33 cellular contexts compared by ENCODE assay signal in the genomic region with DNA sequence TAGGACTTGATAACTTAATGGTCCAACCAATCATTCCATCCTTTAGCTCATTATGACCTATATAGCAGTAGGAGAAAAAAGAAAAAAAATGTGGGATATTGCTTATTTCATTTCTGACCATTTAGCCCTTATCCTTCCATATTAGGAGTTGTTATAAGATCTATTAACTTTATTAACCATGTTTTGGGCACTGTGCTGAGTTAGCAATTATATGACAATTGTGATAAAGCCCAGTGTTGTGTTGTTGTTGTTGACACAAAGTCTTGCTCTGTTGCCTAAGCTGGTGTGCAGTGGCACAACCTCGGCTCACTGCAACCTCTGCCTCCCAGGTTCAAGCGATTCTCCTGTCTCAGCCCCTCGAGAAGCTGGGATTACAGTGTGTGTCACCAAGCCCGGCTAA.
"Had no signal": no experiment of that assay in that cellular context is flagged by ENCODE, and none has a peak within 500 bp of the region (broad histone marks: within the 10 kb centered on the region; RNA-seq: fewer than 3 reads in every experiment).

No MANE protein-coding gene starts in this region.

- ATAC-seq: activated naive CD4-positive, alpha-beta T cell treated with anti-CD3 and anti-CD28 coated beads, Interleukin-2, amount 50 U/mL, for 72 hours; activated naive CD8-positive, alpha-beta T cell treated with anti-CD3 and anti-CD28 coated beads, Interleukin-2, amount 50 U/mL, for 24 hours; activated T-cell treated with anti-CD3 and anti-CD28 coated beads, Interleukin-2, amount 50 U/mL, for 4 hours; activated T-cell treated with anti-CD3 and anti-CD28 coated beads, Interleukin-2, amount 50 U/mL, for 72 hours; activated T-helper 17 cell treated with anti-CD3 and anti-CD28 coated beads, Interleukin-2, amount 50 U/mL, for 72 hours; body of pancreas had no signal

- FAIRE-seq: astrocyte, bronchial epithelial cell had no signal

- H3K36me3 ChIP-seq: adrenal gland, ascending aorta, brain microvascular endothelial cell, breast epithelium, cardiac muscle cell had no signal

- H3K9me3 ChIP-seq: adrenal gland, ascending aorta, body of pancreas, breast epithelium had no signal

- H3K27ac ChIP-seq: adrenal gland, ascending aorta, body of pancreas, brain microvascular endothelial cell, breast epithelium, cardiac muscle cell had no signal

- H3K4me1 ChIP-seq: adrenal gland, ascending aorta, body of pancreas, breast epithelium had no signal

- H3K27me3 ChIP-seq: adrenal gland, ascending aorta, body of pancreas, brain microvascular endothelial cell, breast epithelium, cardiac muscle cell had no signal

- DNase-seq: activated effector memory CD4-positive, alpha-beta T cell treated with anti-CD3 and anti-CD28 coated beads, Interleukin-2, amount 50 U/mL, for 16 hours; activated effector memory CD4-positive, alpha-beta T cell treated with Interleukin-2 at 50 U/mL for 16 hours; activated gamma-delta T cell; activated gamma-delta T cell treated with Interleukin-2 at 50 U/mL for 16 hours; activated naive CD4-positive, alpha-beta T cell; activated naive CD4-positive, alpha-beta T cell treated with anti-CD3 and anti-CD28 coated beads for 36 hours; activated naive CD4-positive, alpha-beta T cell treated with anti-CD3 and anti-CD28 coated beads, Interleukin-2, amount 10 ng/mL, durations not matched to agents 7 days and 5 days; activated naive CD4-positive, alpha-beta T cell treated with anti-CD3 and anti-CD28 coated beads, Interleukin-2, amount 50 U/mL, for 16 hours; activated naive CD4-positive, alpha-beta T cell treated with Interleukin-2 at 50 U/mL for 16 hours; activated naive CD8-positive, alpha-beta T cell treated with anti-CD3 and anti-CD28 coated beads for 36 hours; activated naive CD8-positive, alpha-beta T cell treated with anti-CD3 and anti-CD28 coated beads, Interleukin-2, amount 10 ng/mL, durations not matched to agents 7 days and 5 days; activated naive CD8-positive, alpha-beta T cell treated with anti-CD3 and anti-CD28 coated beads, Interleukin-2, amount 50 U/mL, for 24 hours; activated T-cell treated with anti-CD3 and anti-CD28 coated beads, Interleukin-2, amount 50 U/mL, for 24 hours; activated T-cell treated with anti-CD3 and anti-CD28 coated beads, Interleukin-2, amount 50 U/mL, for 4 hours; activated T-cell treated with anti-CD3 and anti-CD28 coated beads, Interleukin-2, amount 50 U/mL, for 48 hours; activated T-cell treated with anti-CD3 and anti-CD28 coated beads, Interleukin-2, amount 50 U/mL, for 72 hours; adrenal gland; amniotic stem cell; amygdala; anterior cingulate cortex; aorta; body of pancreas; brain microvascular endothelial cell; caudate nucleus; central memory CD4-positive, alpha-beta T cell; cerebellar nuclear complex had no signal

- H3K4me3 ChIP-seq: adrenal gland, ascending aorta, body of pancreas, breast epithelium, cardiac muscle cell had no signal
